ENCODE assay signal across 7 cellular contexts in the genomic region with DNA sequence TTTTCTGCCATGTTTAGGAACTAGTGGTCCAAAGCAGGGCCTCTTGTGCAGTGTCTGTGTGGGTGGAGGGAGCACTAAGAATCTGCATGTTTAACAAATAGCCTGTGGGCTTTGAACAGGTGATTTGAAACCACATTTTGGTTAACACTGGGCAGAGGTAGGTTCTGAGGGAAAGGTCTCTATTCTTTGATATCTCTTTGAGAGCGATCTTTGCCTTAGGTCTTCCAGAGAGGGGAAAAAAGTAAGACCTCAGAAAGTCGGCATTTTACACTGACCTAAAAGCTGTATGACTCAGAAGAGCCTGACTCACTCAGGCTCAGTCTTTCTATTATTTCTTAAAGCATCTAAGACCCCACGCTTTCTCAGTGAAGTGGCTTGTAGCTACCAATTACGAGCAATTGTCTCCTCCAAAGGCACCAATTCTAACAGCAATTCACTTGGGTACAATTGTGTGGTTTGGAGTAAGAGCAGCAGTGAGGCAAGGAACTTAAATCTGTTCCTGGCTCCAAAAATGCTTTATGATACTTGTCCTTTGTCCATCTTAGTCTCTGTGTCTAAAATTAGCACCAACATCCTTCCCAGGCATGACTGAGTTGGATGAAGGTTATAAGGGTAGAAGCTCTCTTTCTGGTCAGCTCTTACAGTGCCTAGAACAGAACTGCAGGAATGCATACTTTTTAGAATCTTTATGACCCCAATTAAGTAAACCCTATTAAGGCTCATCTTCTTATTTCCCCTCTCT. TPM values are rescaled to one million over a fixed set of nuclear protein-coding genes. Genes with fewer than 3 reads are reported as not detected.
DNase-seq lines count a peak whose midpoint lies in the region; ATAC-seq and TF ChIP-seq lines count a peak whose summit lies in the region.
"Had no signal": no experiment of that assay in that cellular context is flagged by ENCODE, and none has a peak within 500 bp of the region (broad histone marks: within the 10 kb centered on the region; RNA-seq: fewer than 3 reads in every experiment).

No MANE protein-coding gene starts in this region.

- TF ChIP-seq CTCF in GM10266 (IDR thresholded peaks at IDR 0.05; ENCODE audit: control insufficient read depth, insufficient read depth, low read depth, missing control alignments) (no peak), Caco-2 (IDR thresholded peaks at IDR 0.05; ENCODE audit: insufficient read depth in 1 of 2, low read depth in 1 of 2, low read length in 1 of 2, severe bottlenecking in 1 of 2, unreplicated experiment in 1 of 2) (no peak)

- no peak overlapping the region for H2AFZ ChIP-seq in ACC112 (ENCODE audit: low read length, unreplicated experiment)

- intact Hi-C loops in right cardiac atrium (cut with DNase I), result loop anchor here in 1 of 4 donors (10.0 kb wide), 1 partner anchor 63 kb away; no protein-coding TSS in a partner anchor
- intact Hi-C loops in Caco-2 (cut with micrococcal nuclease; ENCODE audit: unreplicated experiment), result no loop called here

- 50% methylated on average over 4 of the region's 4 CpGs for WGBS in right cardiac atrium

- H3K27me3 ChIP-seq in ACC112 (ENCODE audit: insufficient read depth, low read length) (no peaks in the 10 kb centered on the region), right cardiac atrium (ENCODE audit: control insufficient read depth, insufficient read depth) (no peaks in the 10 kb centered on the region), Caco-2 (replicated peaks; ENCODE audit: control insufficient read depth, insufficient read depth, low read length) (no peaks in the 10 kb centered on the region)

- BruUV-seq in Caco-2 (replicated peaks; lab: Mats Ljungman, UMichigan), result no TSS peak

- H3K4me1 Mint-ChIP-seq in T-cell (peaks cover 16 to 22% (median 18%) of the 10 kb centered on the region in 3 donors), Caco-2 (ENCODE audit: low read depth, unreplicated experiment) (no peaks in the 10 kb centered on the region)

- no peaks in the 10 kb centered on the region for H3K9me3 Mint-ChIP-seq in T-cell
- H3K9me3 Mint-ChIP-seq in Caco-2 (ENCODE audit: unreplicated experiment), result no peaks in the 10 kb centered on the region
- H3K9me3 Mint-ChIP-seq: IgD-negative memory B cell had no signal

- CTCF ChIA-PET in T-cell (lab: Charles Lee) (interaction anchor here in 1 of 2 donors (0.7 kb wide), 1 partner anchor 12 kb away, joined by 3 read pairs; no protein-coding TSS in a partner anchor), Caco-2 (lab: Charles Lee) (interaction anchor here (1.2 kb wide), 1 partner anchor 88 kb away, joined by 3 read pairs; the partner anchor contains the start of gene RPS6KL1)

- peak overlapping the region; percentile 65 to 88 for H3K27ac Mint-ChIP-seq in T-cell
- no peak overlapping the region for H3K27ac Mint-ChIP-seq in Caco-2 (ENCODE audit: unreplicated experiment)

- H3K27me3 Mint-ChIP-seq in T-cell, result no peaks in the 10 kb centered on the region
- H3K27me3 Mint-ChIP-seq in Caco-2 (ENCODE audit: insufficient read depth, unreplicated experiment), result no peaks in the 10 kb centered on the region
- H3K27me3 Mint-ChIP-seq: IgD-negative memory B cell had no signal

- H3K9me3 ChIP-seq in right cardiac atrium (ENCODE audit: control insufficient read depth, low read length), result no peaks in the 10 kb centered on the region
- no peaks in the 10 kb centered on the region for H3K9me3 ChIP-seq in Caco-2

- peaks cover 53% of the 10 kb centered on the region for H3K36me3 Mint-ChIP-seq in T-cell
- H3K36me3 Mint-ChIP-seq in Caco-2 (ENCODE audit: insufficient read depth, unreplicated experiment), result peaks cover 56% of the 10 kb centered on the region
- H3K36me3 Mint-ChIP-seq: IgD-negative memory B cell had no signal

- POLR2A ChIA-PET in T-cell (lab: Charles Lee), result no interaction called here
- POLR2A ChIA-PET in Caco-2 (lab: Charles Lee), result no interaction called here

- H3K79me2 ChIP-seq in ACC112 (ENCODE audit: control insufficient read depth, insufficient read depth, low read length, unreplicated experiment), result no peaks in the 10 kb centered on the region

- H3K4me3 ChIP-seq in ACC112 (ENCODE audit: low read depth, low read length) (peak overlapping the region; percentile 6; the same call in 1 of the 2 replicates), right cardiac atrium (ENCODE audit: low read length) (no peak overlapping the region), Caco-2 (ENCODE audit: low read depth, low read length) (no peak overlapping the region)

- H3K4me3 Mint-ChIP-seq in T-cell (no peak overlapping the region), Caco-2 (ENCODE audit: unreplicated experiment) (no peak overlapping the region)

- H3K27ac ChIP-seq in ACC112 (ENCODE audit: low read depth, low read length) (peak overlapping the region; percentile 64), right cardiac atrium (ENCODE audit: low read length) (peak overlapping the region; percentile 78)

- H3K4me1 ChIP-seq in ACC112 (ENCODE audit: control insufficient read depth, insufficient read depth, low read length, unreplicated experiment) (peaks cover 20% of the 10 kb centered on the region), right cardiac atrium (ENCODE audit: control insufficient read depth, insufficient read depth, low read length) (peaks cover 6% of the 10 kb centered on the region), Caco-2 (no peaks in the 10 kb centered on the region)

- H3K36me3 ChIP-seq in ACC112 (ENCODE audit: insufficient read depth, low read length) (peaks cover 38% of the 10 kb centered on the region), Caco-2 (ENCODE audit: control insufficient read depth, insufficient read depth, low read length) (peaks cover 5% of the 10 kb centered on the region)

- DNase-seq in T-cell, result no peak
- no peak for DNase-seq in right cardiac atrium
- DNase-seq in GM10266 (ENCODE audit: extremely low spot score), result no peak
- no peak for DNase-seq in Caco-2

- peak in 2 of 4 experiments; percentile 29 to 36 for ATAC-seq in T-cell (replicated peaks in 1 of 4)
- ATAC-seq in right cardiac atrium, result peak; percentile 32 to 49
- no peak for ATAC-seq in HG02970 (IDR thresholded peaks at IDR 0.05; ENCODE audit: low FRiP score, unreplicated experiment)

RNA-seq across cellular contexts. Expression of gene EIF2B2, which starts 8.8 kb away (rescaled TPM):
- total RNA-seq in T-cell (10 to 100 TPM; 19.4 to 31.5 (median 29.2) TPM), right cardiac atrium (10 to 100 TPM; 29.4 to 39.9 (median 35.9) TPM), Caco-2 (2022) (48.8 and 54.4 TPM in 2 replicates)
- 25.9 TPM for polyA plus RNA-seq in right cardiac atrium

RNA-seq across cellular contexts. Expression of gene MLH3, which starts 39.7 kb away (rescaled TPM):
- total RNA-seq in T-cell (10 to 100 TPM; 17.3 to 28.2 (median 22.1) TPM), right cardiac atrium (10 to 100 TPM; 23.2 to 27.7 (median 25.1) TPM), Caco-2 (2022) (23.2 and 24.5 TPM in 2 replicates)
- 12.5 TPM for polyA plus RNA-seq in right cardiac atrium

RNA-seq across cellular contexts. Expression of gene ACYP1, which starts 52.3 kb away (rescaled TPM):
- total RNA-seq in T-cell (10 to 100 TPM; 15.3 to 26.1 (median 21.5) TPM), right cardiac atrium (10 to 100 TPM; 10.2 to 14.2 (median 11.5) TPM), Caco-2 (2022) (16.0 and 21.3 TPM in 2 replicates)
- polyA plus RNA-seq in right cardiac atrium, result 24.0 TPM

RNA-seq across cellular contexts. Expression of gene PGF, which starts 56.1 kb away (rescaled TPM):
- total RNA-seq in T-cell (under 1 TPM in 2 of 5 donors, not detected in 3; 0.09 to 0.29 TPM), right cardiac atrium (1 to 10 TPM; 2.9 to 5.9 (median 4.1) TPM), Caco-2 (2022) (8.9 and 9.1 TPM in 2 replicates)
- 4.3 TPM for polyA plus RNA-seq in right cardiac atrium
- polyA plus RNA-seq: IgD-negative memory B cell had no signal

RNA-seq across cellular contexts. Expression of gene ZC2HC1C, which starts 57.9 kb away (rescaled TPM):
- total RNA-seq in T-cell (1 to 10 TPM in 1 of 5 donors, under 1 TPM in 3, not detected in 1; 0.36 to 1.3 (median 0.56) TPM), right cardiac atrium (10 to 100 TPM in 1 of 4 donors, 1 to 10 TPM in 3; 6.9 to 10.8 (median 9.1) TPM), Caco-2 (2022) (2.5 and 3.8 TPM in 2 replicates)
- polyA plus RNA-seq in right cardiac atrium, result 8.4 TPM
